Comparison of ENCODE assay signal across 17 cellular contexts in genomic region chr1:24386931-24387330, GRCh38. TPM values are rescaled to one million over a fixed set of nuclear protein-coding genes. Genes with fewer than 3 reads are reported as not detected.
A peak's percentile ranks its signal among the peaks of the same experiment; 100 is the strongest.
DNase-seq lines count a peak whose midpoint lies in the region; ATAC-seq and TF ChIP-seq lines count a peak whose summit lies in the region.
"Had no signal": no experiment of that assay in that cellular context is flagged by ENCODE, and none has a peak within 500 bp of the region (broad histone marks: within the 10 kb centered on the region; RNA-seq: fewer than 3 reads in every experiment).

No MANE protein-coding gene starts in this region.

- H3K4me3 ChIP-seq in KMS-11 (IDR thresholded peaks at IDR 0.05; ENCODE audit: insufficient read depth, low read depth, low read length): no peak overlapping the region
- no peak overlapping the region for H3K4me3 ChIP-seq in foreskin fibroblast (ENCODE audit: low read depth in 1 of 2, low read length in 2 of 2)
- H3K4me3 ChIP-seq: BLaER1 treated with 17β-estradiol and CSF1 and Interleukin-3, amounts not matched to agents 10 nM and 100 nM; HAP-1 had no signal

- H3K79me2 ChIP-seq in KMS-11 (ENCODE audit: insufficient read depth, low read depth): no peaks in the 10 kb centered on the region

- peaks cover 11% of the 10 kb centered on the region for H3K36me3 Mint-ChIP-seq in activated CD4-positive, alpha-beta T cell treated with anti-CD3 and anti-CD28 coated beads, Interleukin-2, amount 10 ng/mL, durations not matched to agents 24 days and 14 days (ENCODE audit: low read depth)
- peaks cover 2% of the 10 kb centered on the region for H3K36me3 Mint-ChIP-seq in T-helper 17 cell (ENCODE audit: low read depth)
- H3K36me3 Mint-ChIP-seq in progenitor cell of endocrine pancreas (ENCODE audit: insufficient read depth): peaks cover 22% of the 10 kb centered on the region

- no peaks in the 10 kb centered on the region for H4K20me1 ChIP-seq in KMS-11 (ENCODE audit: insufficient read depth)
- H4K20me1 ChIP-seq: BLaER1 treated with 17β-estradiol and CSF1 and Interleukin-3, amounts not matched to agents 10 nM and 100 nM had no signal

- H3K36me3 ChIP-seq in KMS-11 (ENCODE audit: insufficient read depth): no peaks in the 10 kb centered on the region
- H3K36me3 ChIP-seq: BLaER1 treated with 17β-estradiol and CSF1 and Interleukin-3, amounts not matched to agents 10 nM and 100 nM had no signal

- H3K4me2 ChIP-seq in KMS-11: peak overlapping the region; percentile 93

- H3K9ac ChIP-seq in KMS-11: no peak overlapping the region
- H3K9ac ChIP-seq: BLaER1 treated with 17β-estradiol and CSF1 and Interleukin-3, amounts not matched to agents 10 nM and 100 nM had no signal

- peak; percentile 54 for DNase-seq in activated CD4-positive, alpha-beta T cell treated with anti-CD3 and anti-CD28 coated beads, Interleukin-2, amount 10 ng/mL, durations not matched to agents 24 days and 14 days
- no peak for DNase-seq in activated CD4-positive, alpha-beta T cell treated with anti-CD3 and anti-CD28 coated beads for 48 hours
- DNase-seq in T-helper 17 cell: no peak
- DNase-seq in progenitor cell of endocrine pancreas (ENCODE audit: low spot score, unreplicated experiment): no peak
- DNase-seq in foreskin fibroblast: no peak
- no peak for DNase-seq in islet precursor cell
- DNase-seq: 8988T; ACHN; CD4-positive, alpha-beta T cell; DMS153; EL; HFFc6 had no signal

- peaks cover 42% of the 10 kb centered on the region for H3K4me1 Mint-ChIP-seq in activated CD4-positive, alpha-beta T cell treated with anti-CD3 and anti-CD28 coated beads, Interleukin-2, amount 10 ng/mL, durations not matched to agents 24 days and 14 days
- H3K4me1 Mint-ChIP-seq in T-helper 17 cell (peaks cover 23% of the 10 kb centered on the region), progenitor cell of endocrine pancreas (ENCODE audit: low read depth) (peaks cover 16% of the 10 kb centered on the region)

- no peak overlapping the region for H3K4me3 Mint-ChIP-seq in activated CD4-positive, alpha-beta T cell treated with anti-CD3 and anti-CD28 coated beads, Interleukin-2, amount 10 ng/mL, durations not matched to agents 24 days and 14 days
- no peak overlapping the region for H3K4me3 Mint-ChIP-seq in T-helper 17 cell
- H3K4me3 Mint-ChIP-seq in progenitor cell of endocrine pancreas (ENCODE audit: low read depth): no peak overlapping the region
- H3K4me3 Mint-ChIP-seq: CD4-positive, alpha-beta T cell; HFFc6 had no signal

- H3K4me1 ChIP-seq in KMS-11 (ENCODE audit: low read depth, poor library complexity, severe bottlenecking): peaks cover 82% of the 10 kb centered on the region

- TF ChIP-seq CTCF in KMS-11 (conservative IDR thresholded peaks at IDR 0.05; ENCODE audit: low read depth, low read length) (no peak), progenitor cell of endocrine pancreas (IDR thresholded peaks at IDR 0.05; ENCODE audit: unreplicated experiment) (no peak), foreskin fibroblast (IDR thresholded peaks at IDR 0.05; ENCODE audit: low read depth, low read length) (no peak)

- no peaks in the 10 kb centered on the region for H3K9me3 ChIP-seq in T-helper 17 cell (ENCODE audit: control insufficient read depth, low read length, poor library complexity, severe bottlenecking)
- H3K9me3 ChIP-seq: BLaER1 treated with 17β-estradiol and CSF1 and Interleukin-3, amounts not matched to agents 10 nM and 100 nM; HAP-1 had no signal

- H2AFZ ChIP-seq in KMS-11 (ENCODE audit: low read depth): no peak overlapping the region

- ATAC-seq in T-helper 17 cell (no peak), GM21390 (IDR thresholded peaks at IDR 0.05; ENCODE audit: unreplicated experiment) (no peak)

- H3K27me3 ChIP-seq in KMS-11 (ENCODE audit: insufficient read depth, low read depth): no peaks in the 10 kb centered on the region

- no peaks in the 10 kb centered on the region for H3K9me3 Mint-ChIP-seq in activated CD4-positive, alpha-beta T cell treated with anti-CD3 and anti-CD28 coated beads, Interleukin-2, amount 10 ng/mL, durations not matched to agents 24 days and 14 days
- H3K9me3 Mint-ChIP-seq in progenitor cell of endocrine pancreas (ENCODE audit: low read depth): no peaks in the 10 kb centered on the region
- H3K9me3 Mint-ChIP-seq: CD4-positive, alpha-beta T cell; HFFc6 had no signal

- H3K27ac ChIP-seq in KMS-11: no peak overlapping the region
- H3K27ac ChIP-seq: BLaER1 treated with 17β-estradiol and CSF1 and Interleukin-3, amounts not matched to agents 10 nM and 100 nM; HL-60 had no signal

- H3K27me3 Mint-ChIP-seq in activated CD4-positive, alpha-beta T cell treated with anti-CD3 and anti-CD28 coated beads, Interleukin-2, amount 10 ng/mL, durations not matched to agents 24 days and 14 days: no peaks in the 10 kb centered on the region
- H3K27me3 Mint-ChIP-seq in T-helper 17 cell (no peaks in the 10 kb centered on the region), progenitor cell of endocrine pancreas (no peaks in the 10 kb centered on the region)
- H3K27me3 Mint-ChIP-seq: CD4-positive, alpha-beta T cell had no signal

- no peak overlapping the region for H3K27ac Mint-ChIP-seq in activated CD4-positive, alpha-beta T cell treated with anti-CD3 and anti-CD28 coated beads, Interleukin-2, amount 10 ng/mL, durations not matched to agents 24 days and 14 days
- peak overlapping the region; percentile 53 for H3K27ac Mint-ChIP-seq in T-helper 17 cell
- H3K27ac Mint-ChIP-seq in progenitor cell of endocrine pancreas: peak overlapping the region; percentile 31
- H3K27ac Mint-ChIP-seq: CD4-positive, alpha-beta T cell; HFFc6 had no signal

- intact Hi-C loops in activated CD4-positive, alpha-beta T cell treated with anti-CD3 and anti-CD28 coated beads, Interleukin-2, amount 10 ng/mL, durations not matched to agents 24 days and 14 days (cut with micrococcal nuclease): no loop called here

RNA-seq across cellular contexts. Expression of gene STPG1, which starts 26.7 kb away (rescaled TPM):
- 3.8 and 5.0 TPM in 2 replicates for total RNA-seq in activated CD4-positive, alpha-beta T cell treated with anti-CD3 and anti-CD28 coated beads, Interleukin-2, amount 10 ng/mL, durations not matched to agents 24 days and 14 days
- 1 to 10 TPM; 2.5 to 3.6 TPM for total RNA-seq in T-helper 17 cell
- 16.7 and 19.2 TPM in 2 replicates for total RNA-seq in progenitor cell of endocrine pancreas

RNA-seq across cellular contexts. Expression of gene NIPAL3, which starts 28.7 kb away (rescaled TPM):
- 25.1 and 26.3 TPM in 2 replicates for total RNA-seq in activated CD4-positive, alpha-beta T cell treated with anti-CD3 and anti-CD28 coated beads, Interleukin-2, amount 10 ng/mL, durations not matched to agents 24 days and 14 days
- 10 to 100 TPM; 32.9 to 41.7 TPM for total RNA-seq in T-helper 17 cell
- total RNA-seq in progenitor cell of endocrine pancreas: 13.1 and 13.5 TPM in 2 replicates
